Comparison of ENCODE assay signal across 8 cellular contexts in the genomic region with DNA sequence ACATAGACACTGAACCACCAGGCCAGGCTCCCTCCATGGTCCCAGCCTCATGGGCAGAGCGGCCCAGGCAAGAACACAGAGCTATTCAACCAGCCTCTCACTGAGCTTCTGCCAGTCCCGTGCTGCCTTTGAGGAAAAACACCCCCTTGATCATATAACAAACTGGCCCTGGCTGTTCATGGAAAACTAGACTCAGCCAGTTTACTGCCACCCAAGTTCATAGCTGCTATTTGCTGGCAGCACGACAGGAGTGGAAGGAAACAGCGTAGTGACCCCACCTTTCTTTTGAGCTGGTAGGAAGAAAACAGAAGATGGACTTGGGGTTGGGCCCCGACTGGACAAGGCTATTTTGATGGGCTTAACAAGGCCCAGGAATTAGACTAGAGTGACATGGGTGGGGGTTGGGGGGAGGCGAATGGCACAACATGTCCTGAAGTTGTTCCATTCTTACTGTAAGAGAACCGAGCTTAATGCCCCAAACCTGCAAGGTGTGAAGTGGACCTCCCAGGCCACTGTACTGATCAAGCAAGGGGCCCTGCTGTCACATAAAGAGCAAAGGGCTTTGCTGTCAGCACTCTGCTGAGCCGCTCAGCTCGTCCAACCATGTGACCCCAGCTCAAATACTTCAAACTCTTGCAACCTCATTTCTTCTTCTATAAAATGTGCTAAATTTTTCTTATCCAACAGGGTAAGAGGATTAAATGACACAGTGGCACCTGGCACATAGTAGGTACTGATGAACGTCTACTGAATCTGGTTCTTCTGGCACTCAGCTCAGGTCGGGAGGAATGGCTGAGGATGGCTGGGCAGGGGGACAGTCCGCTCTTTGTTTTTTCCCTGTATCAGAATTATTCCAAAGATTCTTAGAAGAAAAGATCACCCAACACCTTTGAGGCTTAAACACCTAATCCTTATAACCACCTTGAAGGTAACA. TPM values are rescaled to one million over a fixed set of nuclear protein-coding genes. Genes with fewer than 3 reads are reported as not detected.
A peak's percentile ranks its signal among the peaks of the same experiment; 100 is the strongest.
DNase-seq lines count a peak whose midpoint lies in the region; ATAC-seq and TF ChIP-seq lines count a peak whose summit lies in the region.

No MANE protein-coding gene starts in this region.

- no peaks in the 10 kb centered on the region for H3K27me3 ChIP-seq in BLaER1
- H3K27me3 ChIP-seq in duodenal mucosa (ENCODE audit: control insufficient read depth in 1 of 2, insufficient read depth in 2 of 2, low read length in 2 of 2) = no peaks in the 10 kb centered on the region
- H3K27me3 ChIP-seq in neural progenitor cell = peaks cover 27% of the 10 kb centered on the region
- H3K27me3 ChIP-seq in A673 (replicated peaks; ENCODE audit: insufficient read depth, low read depth, low read length, poor library complexity) = no peaks in the 10 kb centered on the region

- no peak overlapping the region for H2AFZ ChIP-seq in neural progenitor cell (replicated peaks)

- H3K4me3 ChIP-seq in BLaER1 (no peak overlapping the region; the same call in 1 of the 2 replicates), duodenal mucosa (ENCODE audit: low read depth in 1 of 2, low read length in 2 of 2) (peak overlapping the region; percentile 71 to 85), neural progenitor cell (no peak overlapping the region), A673 (ENCODE audit: low read depth, low read length, poor library complexity, severe bottlenecking) (no peak overlapping the region)

- H3F3A ChIP-seq in neural progenitor cell (ENCODE audit: low read depth) = peaks cover 32% of the 10 kb centered on the region

- H4K20me1 ChIP-seq in BLaER1 (peaks cover 6% of the 10 kb centered on the region; the same call in 1 of the 2 replicates), neural progenitor cell (ENCODE audit: low read depth) (no peaks in the 10 kb centered on the region)

- no peaks in the 10 kb centered on the region for H3K9me3 Mint-ChIP-seq in neural progenitor cell

- H3K27ac Mint-ChIP-seq in neural progenitor cell = peak overlapping the region; percentile 88

- H3K36me3 ChIP-seq in BLaER1 (peaks cover 15% of the 10 kb centered on the region), duodenal mucosa (ENCODE audit: control insufficient read depth in 1 of 2, insufficient read depth in 2 of 2, low read length in 2 of 2) (peaks cover 4 to 13% of the 10 kb centered on the region in 2 donors), neural progenitor cell (no peaks in the 10 kb centered on the region), A673 (ENCODE audit: insufficient read depth, low read length, poor library complexity, severe bottlenecking) (peaks cover 4% of the 10 kb centered on the region)

- H3K36me3 Mint-ChIP-seq in neural progenitor cell = peaks cover 6% of the 10 kb centered on the region

- POLR2A ChIA-PET in A673 (lab: Charles Lee; ENCODE audit: low non-redundant PET) = no interaction called here

- BruUV-seq in A673 (replicated peaks; lab: Mats Ljungman, UMichigan) = no TSS peak

- DNase-seq in NCI-H2029 treated with DMSO at 0.1 percent for 48 hours (lab: John Stamatoyannopoulos, UW) (peak; percentile 5), neural progenitor cell (ENCODE audit: low spot score) (peak; percentile 28), A673 (ENCODE audit: low spot score) (no peak), NCI-H345 (lab: John Stamatoyannopoulos, UW) (no peak)

- H3K79me2 ChIP-seq in neural progenitor cell (ENCODE audit: low read depth) = no peaks in the 10 kb centered on the region

- H3K4me1 Mint-ChIP-seq in neural progenitor cell = peaks cover 42% of the 10 kb centered on the region

- H3K4me1 ChIP-seq in BLaER1 (peaks cover 61% of the 10 kb centered on the region), duodenal mucosa (ENCODE audit: control insufficient read depth in 1 of 2, insufficient read depth in 2 of 2, low read length in 2 of 2) (peaks cover 33 to 46% of the 10 kb centered on the region in 2 donors), neural progenitor cell (peaks cover 29% of the 10 kb centered on the region), A673 (ENCODE audit: insufficient read depth, low read length, poor library complexity, severe bottlenecking) (peaks cover 17% of the 10 kb centered on the region)

- H3K9ac ChIP-seq in BLaER1 = no peak overlapping the region
- H3K9ac ChIP-seq in duodenal mucosa (ENCODE audit: low read depth in 1 of 2, low read length in 2 of 2) = peak overlapping the region; percentile 77 to 93
- no peak overlapping the region for H3K9ac ChIP-seq in neural progenitor cell

- CTCF ChIA-PET in A673 (lab: Charles Lee) = interaction anchor here (0.8 to 1.9 kb wide), 3 partner anchors 12 to 308 kb away, joined by 3 to 8 read pairs (median 3); no protein-coding TSS in a partner anchor

- no peaks in the 10 kb centered on the region for H3K9me3 ChIP-seq in BLaER1
- no peaks in the 10 kb centered on the region for H3K9me3 ChIP-seq in duodenal mucosa (ENCODE audit: control insufficient read depth in 1 of 2, low read length in 2 of 2)
- no peaks in the 10 kb centered on the region for H3K9me3 ChIP-seq in neural progenitor cell (ENCODE audit: low read depth)
- H3K9me3 ChIP-seq in A673 (ENCODE audit: low read depth, low read length, poor library complexity, severe bottlenecking) = no peaks in the 10 kb centered on the region

- TF ChIP-seq CTCF in neural progenitor cell (IDR thresholded peaks at IDR 0.05) = no peak
- TF ChIP-seq CTCF in A673 (conservative IDR thresholded peaks at IDR 0.05; ENCODE audit: low read depth, low read length) = no peak

- peak overlapping the region; percentile 98 for H3K4me2 ChIP-seq in BLaER1
- no peak overlapping the region for H3K4me2 ChIP-seq in neural progenitor cell

- intact Hi-C loops in A673 (cut with micrococcal nuclease; ENCODE audit: unreplicated experiment) = loop anchor here (5.0 kb wide), 1 partner anchor 111 kb away; no protein-coding TSS in a partner anchor

- ATAC-seq in HG02763 (IDR thresholded peaks at IDR 0.05; ENCODE audit: unreplicated experiment) (no peak), GM18907 (IDR thresholded peaks at IDR 0.05; ENCODE audit: unreplicated experiment) (no peak)

- peak overlapping the region; percentile 65 for H3K4me3 Mint-ChIP-seq in neural progenitor cell

- H3K27me3 Mint-ChIP-seq in neural progenitor cell (ENCODE audit: insufficient read depth, low read depth) = peaks cover 22% of the 10 kb centered on the region

- H3K27ac ChIP-seq in BLaER1 (no peak overlapping the region), duodenal mucosa (ENCODE audit: low read depth, low read length) (peak overlapping the region; percentile 85), neural progenitor cell (no peak overlapping the region), A673 (ENCODE audit: low read depth, low read length, poor library complexity, severe bottlenecking) (no peak overlapping the region)

RNA-seq across cellular contexts. Expression of a gene that starts 1.5 kb away (rescaled TPM):
- 0.43 and 0.71 TPM in 2 replicates for total RNA-seq in neural progenitor cell (ENCODE audit: low replicate concordance)
- total RNA-seq in A673 (2021) = 0.24 and 0.52 TPM in 2 replicates

Comparison
In these comparisons a context has a peak if more than half of its experiments do, and no peak if none do; other contexts are left out.
1. H3K4me3 ChIP-seq: peak in duodenal mucosa (2 of 2); none in BLaER1 (single experiment), neural progenitor cell (single experiment) and A673 (single experiment).
2. H3K9ac ChIP-seq: peak in duodenal mucosa (2 of 2); none in BLaER1 (single experiment) and neural progenitor cell (single experiment).
3. DNase-seq: peak in NCI-H2029 treated with DMSO at 0.1 percent for 48 hours (single experiment) and neural progenitor cell (single experiment); none in A673 (single experiment) and NCI-H345 (single experiment).